In genomic region chr17:54544239-54544638, GRCh38 we compare ENCODE assay signal across 22 cellular contexts.
DNase-seq lines count a peak whose midpoint lies in the region; ATAC-seq lines count a peak whose summit lies in the region.
"Had no signal": no experiment of that assay in that cellular context is flagged by ENCODE, and none has a peak within 500 bp of the region (broad histone marks: within the 10 kb centered on the region; RNA-seq: fewer than 3 reads in every experiment).

No MANE protein-coding gene starts in this region.

- H3K36me3 ChIP-seq in NT2/D1 (ENCODE audit: insufficient read depth, insufficient read length, low read length) (no peaks in the 10 kb centered on the region), iPS DF 6.9 (ENCODE audit: control insufficient read depth, insufficient read depth, low read length) (no peaks in the 10 kb centered on the region)
- H3K36me3 ChIP-seq: ascending aorta had no signal

- no peaks in the 10 kb centered on the region for H3K4me1 ChIP-seq in NT2/D1 (ENCODE audit: insufficient read depth, insufficient read length)
- peaks cover 2% of the 10 kb centered on the region; the same call in 1 of the 2 replicates for H3K4me1 ChIP-seq in iPS DF 6.9 (ENCODE audit: control insufficient read depth, insufficient read depth, low read length)
- H3K4me1 ChIP-seq: ascending aorta had no signal

- ATAC-seq in left ventricle myocardium superior (no peak), left cardiac atrium (no peak)
- ATAC-seq: naive thymus-derived CD8-positive, alpha-beta T cell had no signal

- H3K27ac ChIP-seq in iPS DF 6.9 (ENCODE audit: low read length) = no peak overlapping the region
- H3K27ac ChIP-seq: ascending aorta, C4-2B had no signal

- peak; percentile 30 for DNase-seq in left ventricle myocardium superior
- DNase-seq in left cardiac atrium = no peak
- peak; percentile 16 for DNase-seq in NT2/D1 (ENCODE audit: low read depth, low spot score)
- DNase-seq in iPS DF 6.9 (ENCODE audit: low read depth, low spot score) = peak; percentile 9
- no peak for DNase-seq in HT-29 (ENCODE audit: low spot score)
- no peak for DNase-seq in epidermal melanocyte (ENCODE audit: insufficient read length, low spot score)
- no peak for DNase-seq in NAMALWA (ENCODE audit: low spot score)
- DNase-seq: activated CD4-positive, alpha-beta memory T cell treated with anti-CD3 and anti-CD28 coated beads for 36 hours; activated CD8-positive, alpha-beta memory T cell treated with anti-CD3 and anti-CD28 coated beads, Interleukin-2, amount 50 U/mL, for 48 hours; activated naive CD8-positive, alpha-beta T cell treated with anti-CD3 and anti-CD28 coated beads for 36 hours; Calu3; caudate nucleus; KG1; MM.1S; naive thymus-derived CD8-positive, alpha-beta T cell; NCI-H1694; NCI-H2171; NCI-H510A treated with DMSO at 0.1 percent for 48 hours; retina; T1000 had no signal

- H3K9ac ChIP-seq in NT2/D1 (ENCODE audit: insufficient read length, low read depth) = no peak overlapping the region

- H3K4me3 ChIP-seq in NT2/D1 (ENCODE audit: insufficient read length, low read depth) (no peak overlapping the region), iPS DF 6.9 (ENCODE audit: low read length) (no peak overlapping the region)
- H3K4me3 ChIP-seq: ascending aorta had no signal

- H3K9me3 ChIP-seq in NT2/D1 (ENCODE audit: insufficient read depth, low read length) = no peaks in the 10 kb centered on the region
- H3K9me3 ChIP-seq in iPS DF 6.9 (ENCODE audit: control insufficient read depth, insufficient read depth, low read length) = no peaks in the 10 kb centered on the region
- H3K9me3 ChIP-seq: ascending aorta had no signal

- intact Hi-C loops in left ventricle myocardium superior (cut with micrococcal nuclease) (no loop called here), left cardiac atrium (cut with DNase I) (no loop called here)

- no CpG with 5 or more reads among the region's 5 CpGs for WGBS in iPS DF 6.9 (ENCODE audit: insufficient coverage, insufficient read length)

- no peaks in the 10 kb centered on the region for H3K27me3 ChIP-seq in NT2/D1 (ENCODE audit: insufficient read depth, insufficient read length)
- no peaks in the 10 kb centered on the region for H3K27me3 ChIP-seq in iPS DF 6.9 (ENCODE audit: control insufficient read depth, insufficient read depth, low read length)
- H3K27me3 ChIP-seq: ascending aorta had no signal

Comparison
In these comparisons a context has a peak if more than half of its experiments do, and no peak if none do; other contexts are left out.
1. DNase-seq: peak in left ventricle myocardium superior (single experiment), NT2/D1 (single experiment) and iPS DF 6.9 (single experiment); none in left cardiac atrium (single experiment), HT-29 (single experiment), epidermal melanocyte (single experiment) and NAMALWA (single experiment).